Comparison of ENCODE assay signal across 25 cellular contexts in the genomic region with DNA sequence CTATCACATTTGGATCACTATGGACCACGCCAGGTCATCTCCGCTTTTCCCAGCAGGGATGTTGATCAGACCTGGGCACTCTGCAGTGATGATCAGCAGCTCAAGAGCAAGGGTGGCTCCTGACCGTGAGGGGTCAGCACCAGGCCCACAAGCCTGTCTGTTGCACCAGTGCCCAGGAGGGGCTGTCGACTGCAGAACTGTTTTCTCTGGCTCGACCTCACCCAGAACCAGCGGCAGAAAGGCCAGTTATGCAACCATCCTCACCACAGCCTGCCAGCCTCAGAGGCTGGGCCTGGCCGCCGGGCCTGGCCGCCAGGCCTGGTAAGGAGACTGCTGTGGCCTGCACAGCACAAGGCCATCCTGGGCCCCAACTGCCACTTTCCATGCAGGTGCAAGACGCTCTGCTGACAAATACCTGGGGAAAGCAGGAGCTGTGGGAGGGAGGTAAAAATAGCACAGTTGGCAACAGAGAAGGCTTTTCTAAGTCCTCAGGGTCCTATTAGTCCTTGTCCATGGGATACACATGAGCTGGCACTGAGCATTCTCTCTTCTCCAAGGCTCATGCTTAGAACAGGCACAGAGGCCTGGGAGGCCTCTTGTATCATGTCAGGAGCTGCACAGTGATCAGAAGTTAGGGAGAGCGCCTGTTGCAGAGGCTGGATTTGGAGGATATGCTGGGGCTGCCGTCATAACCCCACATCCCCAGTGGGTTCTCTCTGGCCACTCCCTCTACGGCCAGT. TPM values are rescaled to one million over a fixed set of nuclear protein-coding genes. Genes with fewer than 3 reads are reported as not detected.
DNase-seq lines count a peak whose midpoint lies in the region; ATAC-seq and TF ChIP-seq lines count a peak whose summit lies in the region.
"Had no signal": no experiment of that assay in that cellular context is flagged by ENCODE, and none has a peak within 500 bp of the region (broad histone marks: within the 10 kb centered on the region; RNA-seq: fewer than 3 reads in every experiment).

No MANE protein-coding gene starts in this region.

- no peak for TF ChIP-seq EP300 in ovary (IDR thresholded peaks at IDR 0.05)

- no peaks in the 10 kb centered on the region for H3K9me3 Mint-ChIP-seq in WTC11
- H3K9me3 Mint-ChIP-seq: activated T-cell treated with anti-CD3 and anti-CD28 coated beads, Interleukin-2, amount 50 U/mL, for 4 hours; stimulated activated naive CD8-positive, alpha-beta T cell treated with anti-CD3 and anti-CD28 coated beads, Interleukin-15, amount 100 ng/mL, for 72 hours had no signal

- H3K4me1 Mint-ChIP-seq in WTC11, result no peaks in the 10 kb centered on the region

- WGBS in heart left ventricle, 4 donors, result 74 to 96% (median 91%) methylated on average over 5 to 13 of the region's 13 CpGs
- 90 to 95% (median 93%) methylated on average over 13 of the region's 13 CpGs for WGBS in ovary, 3 donors

- H3K27ac ChIP-seq in heart left ventricle, result peak overlapping the region in 1 of 12 donors; percentile 22
- peak overlapping the region; percentile 42 for H3K27ac ChIP-seq in angular gyrus (ENCODE audit: low read depth, low read length)
- no peak overlapping the region for H3K27ac ChIP-seq in ovary
- H3K27ac ChIP-seq: C4-2B, upper lobe of left lung had no signal

- no peak for TF ChIP-seq CTCF in heart left ventricle (IDR thresholded peaks at IDR 0.05)
- no peak for TF ChIP-seq CTCF in WTC11 (IDR thresholded peaks at IDR 0.05)
- TF ChIP-seq CTCF in ovary (IDR thresholded peaks at IDR 0.05), result no peak

- H3K4me3 Mint-ChIP-seq in WTC11, result no peak overlapping the region
- H3K4me3 Mint-ChIP-seq: activated T-cell treated with anti-CD3 and anti-CD28 coated beads, Interleukin-2, amount 50 U/mL, for 4 hours; stimulated activated naive CD8-positive, alpha-beta T cell treated with anti-CD3 and anti-CD28 coated beads, Interleukin-15, amount 100 ng/mL, for 72 hours had no signal

- no peak overlapping the region for H3K4me3 ChIP-seq in heart left ventricle
- no peak overlapping the region for H3K4me3 ChIP-seq in ovary
- H3K4me3 ChIP-seq: upper lobe of left lung had no signal

- no peaks in the 10 kb centered on the region for H3K9me3 ChIP-seq in heart left ventricle
- no peaks in the 10 kb centered on the region for H3K9me3 ChIP-seq in ovary
- H3K9me3 ChIP-seq: upper lobe of left lung had no signal

- no peak overlapping the region for H3K27ac Mint-ChIP-seq in WTC11
- H3K27ac Mint-ChIP-seq: stimulated activated naive CD8-positive, alpha-beta T cell treated with anti-CD3 and anti-CD28 coated beads, Interleukin-15, amount 100 ng/mL, for 72 hours had no signal

- intact Hi-C loops in heart left ventricle (cut with DNase I), result no loop called here
- intact Hi-C loops in Right ventricle myocardium inferior (cut with DNase I), result no loop called here
- intact Hi-C loops in ovary (cut with DNase I), result no loop called here

- POLR2A ChIA-PET in WTC11 (lab: Charles Lee), result no interaction called here

- CTCF ChIA-PET in WTC11 (lab: Charles Lee), result interaction anchor here (0.8 to 2.4 kb wide), 2 partner anchors 24 to 91 kb away, joined by 4 to 8 read pairs; no protein-coding TSS in a partner anchor

- DNase-seq in heart left ventricle, result no peak
- DNase-seq in Right ventricle myocardium inferior (ENCODE audit: missing footprints), result no peak
- peak; percentile 77 for DNase-seq in mesenteric fat pad (ENCODE audit: low spot score)
- DNase-seq in WTC11 (ENCODE audit: low spot score), result no peak
- no peak for DNase-seq in ovary
- DNase-seq: ACHN; activated CD8-positive, alpha-beta memory T cell treated with anti-CD3 and anti-CD28 coated beads for 24 hours; activated naive CD4-positive, alpha-beta T cell; activated T-cell treated with anti-CD3 and anti-CD28 coated beads, Interleukin-2, amount 50 U/mL, for 4 hours; amniotic stem cell; effector CD4-positive, alpha-beta T cell; EL; foreskin melanocyte; islet precursor cell; NCI-H1105; NCI-H69; OCI-M1; retina; stimulated activated naive CD8-positive, alpha-beta T cell treated with anti-CD3 and anti-CD28 coated beads, Interleukin-15, amount 100 ng/mL, for 72 hours had no signal

- ATAC-seq in heart left ventricle (peak in 3 of 4 donors; percentile 22 to 48 (median 29)), Right ventricle myocardium inferior (no peak), HG03342 (IDR thresholded peaks at IDR 0.05; ENCODE audit: unreplicated experiment) (no peak), HG03025 (IDR thresholded peaks at IDR 0.05; ENCODE audit: low FRiP score, unreplicated experiment) (no peak), WTC11 (no peak)
- ATAC-seq: activated T-cell treated with anti-CD3 and anti-CD28 coated beads, Interleukin-2, amount 50 U/mL, for 4 hours; stimulated activated naive CD8-positive, alpha-beta T cell treated with anti-CD3 and anti-CD28 coated beads, Interleukin-15, amount 100 ng/mL, for 72 hours had no signal

- H3K27me3 Mint-ChIP-seq in WTC11 (ENCODE audit: low read depth), result no peaks in the 10 kb centered on the region

- H3K36me3 ChIP-seq in heart left ventricle, result no peaks in the 10 kb centered on the region
- no peaks in the 10 kb centered on the region for H3K36me3 ChIP-seq in ovary
- H3K36me3 ChIP-seq: upper lobe of left lung had no signal

- H3K27me3 ChIP-seq in heart left ventricle (peaks cover 0 to 8% (median 0%) of the 10 kb centered on the region in 9 donors), ovary (no peaks in the 10 kb centered on the region)
- H3K27me3 ChIP-seq: upper lobe of left lung had no signal

- H3K4me1 ChIP-seq in heart left ventricle, result peaks cover 0 to 45% (median 0%) of the 10 kb centered on the region in 12 donors
- H3K4me1 ChIP-seq in ovary (ENCODE audit: insufficient read depth), result no peaks in the 10 kb centered on the region

- TF ChIP-seq POLR2A in heart left ventricle (IDR thresholded peaks at IDR 0.05) (no peak), ovary (IDR thresholded peaks at IDR 0.05) (no peak)

- no peaks in the 10 kb centered on the region for H3K36me3 Mint-ChIP-seq in WTC11

TF ChIP-seq in WTC11, 78 proteins besides CTCF, POLR2A, EP300 and RAD21 (continues in another document):
- TF ChIP-seq ATF1 (CRISPR knock-in tag; IDR thresholded peaks at IDR 0.05), result no peak
- no peak for TF ChIP-seq ZNF121 (CRISPR knock-in tag; IDR thresholded peaks at IDR 0.05)
- no peak for TF ChIP-seq GABPB1 (CRISPR knock-in tag; IDR thresholded peaks at IDR 0.05)
- TF ChIP-seq ZNF425 (CRISPR knock-in tag; conservative IDR thresholded peaks at IDR 0.05), result no peak
- no peak for TF ChIP-seq NFE2L1 (CRISPR knock-in tag; IDR thresholded peaks at IDR 0.05)
- TF ChIP-seq, protein P1, sequence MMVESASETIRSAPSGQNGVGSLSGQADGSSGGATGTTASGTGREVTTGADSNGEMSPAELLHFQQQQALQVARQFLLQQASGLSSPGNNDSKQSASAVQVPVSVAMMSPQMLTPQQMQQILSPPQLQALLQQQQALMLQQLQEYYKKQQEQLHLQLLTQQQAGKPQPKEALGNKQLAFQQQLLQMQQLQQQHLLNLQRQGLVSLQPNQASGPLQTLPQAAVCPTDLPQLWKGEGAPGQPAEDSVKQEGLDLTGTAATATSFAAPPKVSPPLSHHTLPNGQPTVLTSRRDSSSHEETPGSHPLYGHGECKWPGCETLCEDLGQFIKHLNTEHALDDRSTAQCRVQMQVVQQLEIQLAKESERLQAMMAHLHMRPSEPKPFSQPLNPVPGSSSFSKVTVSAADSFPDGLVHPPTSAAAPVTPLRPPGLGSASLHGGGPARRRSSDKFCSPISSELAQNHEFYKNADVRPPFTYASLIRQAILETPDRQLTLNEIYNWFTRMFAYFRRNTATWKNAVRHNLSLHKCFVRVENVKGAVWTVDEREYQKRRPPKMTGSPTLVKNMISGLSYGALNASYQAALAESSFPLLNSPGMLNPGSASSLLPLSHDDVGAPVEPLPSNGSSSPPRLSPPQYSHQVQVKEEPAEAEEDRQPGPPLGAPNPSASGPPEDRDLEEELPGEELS (CRISPR knock-in tag; IDR thresholded peaks at IDR 0.05), result no peak
- no peak for TF ChIP-seq CREM (CRISPR knock-in tag; IDR thresholded peaks at IDR 0.05)
- no peak for TF ChIP-seq OVOL2 (CRISPR knock-in tag; IDR thresholded peaks at IDR 0.05; ENCODE audit: borderline replicate concordance)

RNA-seq across cellular contexts. Expression of gene KCNMA1, which starts 17.5 kb away (rescaled TPM):
- total RNA-seq in heart left ventricle (1 to 10 TPM in 7 of 9 donors, under 1 TPM in 2; 0.63 to 8.7 (median 2.3) TPM), Right ventricle myocardium inferior (2.2 TPM), mesenteric fat pad (20.6 TPM), WTC11 (2021) (4.1 to 7.3 TPM (median 5.3 TPM) in 3 replicates), ovary (10 to 100 TPM in 6 of 7 donors, 1 to 10 TPM in 1; 7.0 to 74.5 (median 25.1) TPM)
- polyA plus RNA-seq in heart left ventricle (under 1 TPM; 0.39 to 0.53 TPM), ovary (10 to 100 TPM; 10.7 to 83.8 TPM)
- total RNA-seq: lung microvascular endothelial cell had no signal

Comparison
In these comparisons a context has a peak if more than half of its experiments do, and no peak if none do; other contexts are left out.
1. ATAC-seq: peak in heart left ventricle (3 of 4); none in Right ventricle myocardium inferior (single experiment), HG03342 (single experiment), HG03025 (single experiment) and WTC11 (single experiment).